ENCODE assay signal across 15 cellular contexts in genomic region chr13:20993661-20994440, GRCh38.
A peak's percentile ranks its signal among the peaks of the same experiment; 100 is the strongest.
DNase-seq lines count a peak whose midpoint lies in the region; ATAC-seq and TF ChIP-seq lines count a peak whose summit lies in the region.
"Had no signal": no experiment of that assay in that cellular context is flagged by ENCODE, and none has a peak within 500 bp of the region (broad histone marks: within the 10 kb centered on the region; RNA-seq: fewer than 3 reads in every experiment).

No MANE protein-coding gene starts in this region.

- no peak overlapping the region for H2BK12ac ChIP-seq in neuronal stem cell (ENCODE audit: low read length)

- peak overlapping the region; percentile 6 for H3K4me3 ChIP-seq in NB4 (ENCODE audit: low read depth, low read length)
- no peak overlapping the region for H3K4me3 ChIP-seq in brain microvascular endothelial cell (ENCODE audit: low read depth, low read length)
- no peak overlapping the region for H3K4me3 ChIP-seq in neuronal stem cell (ENCODE audit: low read length in 2 of 2)

- peaks cover 16% of the 10 kb centered on the region for H3K4me1 Mint-ChIP-seq in T-helper 17 cell

- no peak overlapping the region for H2BK15ac ChIP-seq in neuronal stem cell (ENCODE audit: low read length)

- TF ChIP-seq CTCF in NB4 (IDR thresholded peaks at IDR 0.05; ENCODE audit: low read depth, low read length): no peak
- no peak for TF ChIP-seq CTCF in brain microvascular endothelial cell (IDR thresholded peaks at IDR 0.05; ENCODE audit: low read depth, low read length, missing control alignments)

- no peak overlapping the region for H3K14ac ChIP-seq in neuronal stem cell (ENCODE audit: low read length)

- peaks cover 16% of the 10 kb centered on the region for H3K79me1 ChIP-seq in neuronal stem cell (ENCODE audit: low read depth, low read length)

- no peak overlapping the region for H3K27ac ChIP-seq in brain microvascular endothelial cell
- H3K27ac ChIP-seq in neuronal stem cell (replicated peaks; ENCODE audit: low read length): no peak overlapping the region

- peak; percentile 93 for DNase-seq in EH (ENCODE audit: low read depth)
- DNase-seq in NB4 (ENCODE audit: low read depth): peak; percentile 98
- DNase-seq in brain microvascular endothelial cell: peak; percentile 43
- DNase-seq in neuronal stem cell (ENCODE audit: low spot score): no peak
- no peak for DNase-seq in T-helper 17 cell
- no peak for DNase-seq in GOT3 (lab: John Stamatoyannopoulos, UW)
- DNase-seq in cerebellar cortex (ENCODE audit: low spot score): no peak
- DNase-seq: activated gamma-delta T cell; DMS53; effector CD4-positive, alpha-beta T cell; left cardiac atrium; NCI-H510A treated with DMSO at 0.1 percent for 48 hours; T-helper 9 cell had no signal

- no peak overlapping the region for H3K4me3 Mint-ChIP-seq in T-helper 17 cell

- no peak overlapping the region for H3K18ac ChIP-seq in neuronal stem cell (ENCODE audit: low read length)

- WGBS in neuronal stem cell (ENCODE audit: extremely low coverage in 2 of 2, insufficient read length in 2 of 2, insufficient replicate concordance in 1 of 2), 2 donors: no CpG with 5 or more reads among the region's 13 CpGs

- H3K4me2 ChIP-seq in neuronal stem cell (ENCODE audit: insufficient read depth, low read length, poor library complexity, severe bottlenecking): no peak overlapping the region

- H3K4ac ChIP-seq in neuronal stem cell (ENCODE audit: low read length): no peak overlapping the region

- no peak overlapping the region for H4K91ac ChIP-seq in neuronal stem cell (ENCODE audit: low read depth, low read length, poor library complexity)

- peak; percentile 37 for TF ChIP-seq POLR2A in NB4 (IDR thresholded peaks at IDR 0.05; ENCODE audit: extremely low read depth, insufficient read length)

- H3K9me3 ChIP-seq in neuronal stem cell (replicated peaks in 1 of 2; ENCODE audit: control insufficient read depth in 2 of 2, insufficient read depth in 1 of 2, low read depth in 1 of 2, low read length in 2 of 2): no peaks in the 10 kb centered on the region
- no peaks in the 10 kb centered on the region for H3K9me3 ChIP-seq in T-helper 17 cell (ENCODE audit: control insufficient read depth, low read length, poor library complexity, severe bottlenecking)

- peak overlapping the region; percentile 7 for H3K9ac ChIP-seq in neuronal stem cell (ENCODE audit: low read depth, low read length, poor library complexity)

- peaks cover 4% of the 10 kb centered on the region for H3K36me3 Mint-ChIP-seq in T-helper 17 cell (ENCODE audit: low read depth)

- no peak overlapping the region for H3K23ac ChIP-seq in neuronal stem cell (ENCODE audit: low read depth, low read length, poor library complexity)

- ATAC-seq in T-helper 17 cell: no peak
- ATAC-seq in HG02970 (IDR thresholded peaks at IDR 0.05; ENCODE audit: low FRiP score, unreplicated experiment): no peak
- ATAC-seq: HepG2 had no signal

- H2BK5ac ChIP-seq in neuronal stem cell (ENCODE audit: low read length): no peak overlapping the region

- no peak overlapping the region for H3K27ac Mint-ChIP-seq in T-helper 17 cell

- H3K27me3 Mint-ChIP-seq in T-helper 17 cell: peaks cover 4% of the 10 kb centered on the region

- in situ Hi-C loops in brain microvascular endothelial cell (cut with HindIII; ENCODE audit: low pct_ligation_motif_present, low sequenced_read_pairs): no loop called here

- H3K27me3 ChIP-seq in brain microvascular endothelial cell (replicated peaks): no peaks in the 10 kb centered on the region
- H3K27me3 ChIP-seq in neuronal stem cell (ENCODE audit: control insufficient read depth in 3 of 3, insufficient read depth in 3 of 3, low read depth in 1 of 3, low read length in 3 of 3): no peaks in the 10 kb centered on the region

- no peak overlapping the region for H2AFZ ChIP-seq in neuronal stem cell (ENCODE audit: low read length)

- no peak overlapping the region for H2BK120ac ChIP-seq in neuronal stem cell (ENCODE audit: low read depth, low read length)

- H4K8ac ChIP-seq in neuronal stem cell (ENCODE audit: low read depth, low read length): no peak overlapping the region

- H3K4me1 ChIP-seq in neuronal stem cell (ENCODE audit: control insufficient read depth in 2 of 2, insufficient read depth in 1 of 2, low read depth in 1 of 2, low read length in 2 of 2): peaks cover 0 to 2% of the 10 kb centered on the region in 2 donors

- no peak overlapping the region for H2AK5ac ChIP-seq in neuronal stem cell (ENCODE audit: low read depth, low read length)

- peaks cover 20% of the 10 kb centered on the region for H3K36me3 ChIP-seq in brain microvascular endothelial cell (replicated peaks)
- peaks cover 30 to 59% of the 10 kb centered on the region in 2 donors for H3K36me3 ChIP-seq in neuronal stem cell (replicated peaks in 1 of 2; ENCODE audit: control insufficient read depth in 2 of 2, insufficient read depth in 2 of 2, low read length in 2 of 2)

Comparison
In these comparisons a context has a peak if more than half of its experiments do, and no peak if none do; other contexts are left out.
1. DNase-seq: peak in EH (single experiment), NB4 (single experiment) and brain microvascular endothelial cell (single experiment); none in neuronal stem cell (single experiment), T-helper 17 cell (0 of 3), GOT3 (single experiment) and cerebellar cortex (single experiment).